In genomic region chr2:5868891-5869400, GRCh38 we compare ENCODE assay signal across 17 cellular contexts.
DNase-seq lines count a peak whose midpoint lies in the region; ATAC-seq lines count a peak whose summit lies in the region.
"Had no signal": no experiment of that assay in that cellular context is flagged by ENCODE, and none has a peak within 500 bp of the region (broad histone marks: within the 10 kb centered on the region; RNA-seq: fewer than 3 reads in every experiment).

No MANE protein-coding gene starts in this region.

- no peak overlapping the region for H3K18ac ChIP-seq in trophoblast cell (ENCODE audit: low read length)

- H2AK5ac ChIP-seq in trophoblast cell (ENCODE audit: low read length): no peak overlapping the region

- CTCF ChIA-PET in activated naive CD4-positive, alpha-beta T cell treated with anti-CD3 and anti-CD28 coated beads, Interleukin-2, amount 10 ng/mL, durations not matched to agents 7 days and 5 days (lab: Charles Lee): no interaction called here

- H3K79me1 ChIP-seq in trophoblast cell (ENCODE audit: low read length): peaks cover 4% of the 10 kb centered on the region

- DNase-seq in SJCRH30: peak; percentile 47 to 65
- DNase-seq in myocyte (ENCODE audit: low read depth): peak; percentile 48
- DNase-seq in trophoblast cell: no peak
- no peak for DNase-seq in activated naive CD4-positive, alpha-beta T cell treated with anti-CD3 and anti-CD28 coated beads, Interleukin-2, amount 10 ng/mL, durations not matched to agents 7 days and 5 days
- DNase-seq: C1 segment of cervical spinal cord, Calu3, COR-L47, DMS153, DND-41, GDM1, GOT3, HFFc6 had no signal

- H3K14ac ChIP-seq in trophoblast cell (ENCODE audit: low read length): no peak overlapping the region

- H3K27ac ChIP-seq in SJCRH30 (no peak overlapping the region), trophoblast cell (ENCODE audit: low read depth, low read length) (no peak overlapping the region)

- no peak overlapping the region for H3K27ac Mint-ChIP-seq in activated naive CD4-positive, alpha-beta T cell treated with anti-CD3 and anti-CD28 coated beads, Interleukin-2, amount 10 ng/mL, durations not matched to agents 7 days and 5 days
- H3K27ac Mint-ChIP-seq: CD4-positive, alpha-beta memory T cell; HFFc6 had no signal

- no peaks in the 10 kb centered on the region for H3K27me3 Mint-ChIP-seq in activated naive CD4-positive, alpha-beta T cell treated with anti-CD3 and anti-CD28 coated beads, Interleukin-2, amount 10 ng/mL, durations not matched to agents 7 days and 5 days
- H3K27me3 Mint-ChIP-seq: CD4-positive, alpha-beta memory T cell had no signal

- H3K4me3 ChIP-seq in SJCRH30: no peak overlapping the region
- no peak overlapping the region for H3K4me3 ChIP-seq in trophoblast cell (ENCODE audit: low read depth, low read length)
- H3K4me3 ChIP-seq: GM12878, HAP-1 had no signal

- H3K23ac ChIP-seq in trophoblast cell (ENCODE audit: low read length): no peak overlapping the region

- H3K9me3 ChIP-seq in SJCRH30 (replicated peaks) (no peaks in the 10 kb centered on the region), trophoblast cell (ENCODE audit: insufficient read depth, low read depth, low read length) (peaks cover 2% of the 10 kb centered on the region)
- H3K9me3 ChIP-seq: HAP-1 had no signal

- no peak overlapping the region for H3K4me3 Mint-ChIP-seq in activated naive CD4-positive, alpha-beta T cell treated with anti-CD3 and anti-CD28 coated beads, Interleukin-2, amount 10 ng/mL, durations not matched to agents 7 days and 5 days
- H3K4me3 Mint-ChIP-seq: CD4-positive, alpha-beta memory T cell; HFFc6 had no signal

- H3K36me3 ChIP-seq in SJCRH30 (no peaks in the 10 kb centered on the region), trophoblast cell (ENCODE audit: control insufficient read depth in 1 of 2, insufficient read depth in 2 of 2, low read length in 2 of 2) (no peaks in the 10 kb centered on the region)
- H3K36me3 ChIP-seq: HAP-1 had no signal

- no peak overlapping the region for H4K8ac ChIP-seq in trophoblast cell (ENCODE audit: low read depth, low read length)

- no peak overlapping the region for H2AFZ ChIP-seq in trophoblast cell (ENCODE audit: insufficient read depth, low read length, poor library complexity)

- no peak overlapping the region for H2BK120ac ChIP-seq in trophoblast cell (ENCODE audit: insufficient read depth, low read length, poor library complexity)

- ATAC-seq in HG02763 (IDR thresholded peaks at IDR 0.05; ENCODE audit: unreplicated experiment) (no peak), GM19452 (IDR thresholded peaks at IDR 0.05; ENCODE audit: unreplicated experiment) (no peak)
- ATAC-seq: GM12878 had no signal

- H3K79me2 ChIP-seq in trophoblast cell (ENCODE audit: control insufficient read depth, insufficient read depth, low read length, poor library complexity): no peaks in the 10 kb centered on the region

- H3K27me3 ChIP-seq in SJCRH30 (no peaks in the 10 kb centered on the region), trophoblast cell (ENCODE audit: insufficient read depth, low read length) (no peaks in the 10 kb centered on the region)

- H3K9ac ChIP-seq in trophoblast cell (ENCODE audit: low read length): no peak overlapping the region

- peak overlapping the region; percentile 8 for H4K91ac ChIP-seq in trophoblast cell (ENCODE audit: low read depth, low read length)

- no peak overlapping the region for H2BK12ac ChIP-seq in trophoblast cell (ENCODE audit: low read length)

- H3K9me3 Mint-ChIP-seq in activated naive CD4-positive, alpha-beta T cell treated with anti-CD3 and anti-CD28 coated beads, Interleukin-2, amount 10 ng/mL, durations not matched to agents 7 days and 5 days: peaks cover 5% of the 10 kb centered on the region

- no peaks in the 10 kb centered on the region for H3K4me1 Mint-ChIP-seq in activated naive CD4-positive, alpha-beta T cell treated with anti-CD3 and anti-CD28 coated beads, Interleukin-2, amount 10 ng/mL, durations not matched to agents 7 days and 5 days
- H3K4me1 Mint-ChIP-seq: CD4-positive, alpha-beta memory T cell had no signal

- no CpG with 5 or more reads among the region's 9 CpGs for WGBS in trophoblast cell (ENCODE audit: extremely low coverage, insufficient coverage, insufficient read length)

- H3K4me2 ChIP-seq in trophoblast cell (ENCODE audit: low read length): no peak overlapping the region

- no peak overlapping the region for H3K4ac ChIP-seq in trophoblast cell (ENCODE audit: low read depth, low read length)

- H4K12ac ChIP-seq in trophoblast cell (ENCODE audit: low read depth, low read length): no peak overlapping the region

- H2BK5ac ChIP-seq in trophoblast cell (ENCODE audit: low read depth, low read length, poor library complexity): no peak overlapping the region

- H3K36me3 Mint-ChIP-seq in activated naive CD4-positive, alpha-beta T cell treated with anti-CD3 and anti-CD28 coated beads, Interleukin-2, amount 10 ng/mL, durations not matched to agents 7 days and 5 days: no peaks in the 10 kb centered on the region
- H3K36me3 Mint-ChIP-seq: CD4-positive, alpha-beta memory T cell had no signal

- H3K4me1 ChIP-seq in SJCRH30: no peaks in the 10 kb centered on the region; the same call in 1 of the 2 replicates
- peaks cover 5 to 9% of the 10 kb centered on the region in 2 experiments for H3K4me1 ChIP-seq in trophoblast cell (ENCODE audit: control insufficient read depth in 1 of 2, insufficient read depth in 2 of 2, low read length in 2 of 2)
- H3K4me1 ChIP-seq: HAP-1 had no signal

Comparison
In these comparisons a context has a peak if more than half of its experiments do, and no peak if none do; other contexts are left out.
1. DNase-seq: peak in SJCRH30 (2 of 2) and myocyte (single experiment); none in trophoblast cell (0 of 2) and activated naive CD4-positive, alpha-beta T cell treated with anti-CD3 and anti-CD28 coated beads, Interleukin-2, amount 10 ng/mL, durations not matched to agents 7 days and 5 days (single experiment).